In genomic region chr3:164537485-164537884, GRCh38 we compare ENCODE assay signal across 25 cellular contexts.
"Had no signal": no experiment of that assay in that cellular context is flagged by ENCODE, and none has a peak within 500 bp of the region (broad histone marks: within the 10 kb centered on the region; RNA-seq: fewer than 3 reads in every experiment).

No MANE protein-coding gene starts in this region.

- H3K36me3 ChIP-seq: adrenal gland, ascending aorta had no signal

- H3K4me3 ChIP-seq: adrenal gland, ascending aorta, body of pancreas had no signal

- H3K27me3 ChIP-seq: adrenal gland, ascending aorta, body of pancreas had no signal

- H3K4me1 ChIP-seq: adrenal gland, ascending aorta, body of pancreas had no signal

- H3K9me3 ChIP-seq: adrenal gland, ascending aorta, body of pancreas had no signal

- H3K27ac ChIP-seq: adrenal gland, ascending aorta, body of pancreas, VCaP had no signal

- ATAC-seq: activated T-helper 17 cell treated with anti-CD3 and anti-CD28 coated beads, Interleukin-2, amount 50 U/mL, for 72 hours; body of pancreas had no signal

- DNase-seq: activated CD4-positive, alpha-beta memory T cell treated with anti-CD3 and anti-CD28 coated beads for 36 hours; activated CD4-positive, alpha-beta T cell treated with anti-CD3 and anti-CD28 coated beads, Interleukin-2, amount 10 ng/mL, durations not matched to agents 7 days and 5 days; activated CD4-positive, CD25-positive, alpha-beta regulatory T cell; activated CD8-positive, alpha-beta memory T cell treated with anti-CD3 and anti-CD28 coated beads for 24 hours; activated gamma-delta T cell treated with Interleukin-2 at 50 U/mL for 16 hours; activated naive CD4-positive, alpha-beta T cell treated with anti-CD3 and anti-CD28 coated beads, Interleukin-2, amount 10 ng/mL, durations not matched to agents 7 days and 5 days; activated naive CD8-positive, alpha-beta T cell treated with anti-CD3 and anti-CD28 coated beads for 36 hours; activated T-cell treated with anti-CD3 and anti-CD28 coated beads for 4 hours; activated T-cell treated with anti-CD3 and anti-CD28 coated beads, Interleukin-2, amount 50 U/mL, for 48 hours; adrenal gland; body of pancreas; central memory CD4-positive, alpha-beta T cell; Kasumi-1; KBM-7; NCI-H1048; NCI-H146; NCI-H2029; NCI-H2107; NCI-H526 treated with DMSO at 0.1 percent for 48 hours; NCI-H82; SIG-M5; T-helper 1 cell had no signal
